1 cellular context compared by ENCODE assay signal in genomic region chr17:52159159-52159809, GRCh38.
TF ChIP-seq lines count a peak whose summit lies in the region.

No MANE protein-coding gene starts in this region.

TF ChIP-seq in WTC11, 78 proteins besides CTCF, POLR2A, EP300 and RAD21 (continued from another document):
- TF ChIP-seq ATF6 (CRISPR knock-in tag; IDR thresholded peaks at IDR 0.05) (no peak), KAT7 (CRISPR knock-in tag; IDR thresholded peaks at IDR 0.05; ENCODE audit: borderline replicate concordance) (no peak), ATF2 (CRISPR knock-in tag; IDR thresholded peaks at IDR 0.05; ENCODE audit: borderline replicate concordance, low read depth) (no peak), MXD4 (CRISPR knock-in tag; IDR thresholded peaks at IDR 0.05; ENCODE audit: borderline replicate concordance) (no peak), CDX4 (CRISPR knock-in tag; IDR thresholded peaks at IDR 0.05; ENCODE audit: borderline replicate concordance) (no peak), ZNF317 (CRISPR knock-in tag; IDR thresholded peaks at IDR 0.05; ENCODE audit: borderline replicate concordance, low read depth) (no peak), ZMAT4 (CRISPR knock-in tag; IDR thresholded peaks at IDR 0.05) (no peak), MLX (CRISPR knock-in tag; IDR thresholded peaks at IDR 0.05) (no peak), ZNF232 (CRISPR knock-in tag; IDR thresholded peaks at IDR 0.05) (no peak)
